ENCODE assay signal across 2 cellular contexts in genomic region chr9:6592231-6592630, GRCh38.
A peak's percentile ranks its signal among the peaks of the same experiment; 100 is the strongest.
TF ChIP-seq lines count a peak whose summit lies in the region.

No MANE protein-coding gene starts in this region.

TF ChIP-seq in HepG2, 621 proteins besides CTCF, POLR2A, EP300 and RAD21:
- TF ChIP-seq HNRNPH1 (optimal IDR thresholded peaks at IDR 0.05; ENCODE audit: low read depth, low read length) (no peak), NR2F2 (IDR thresholded peaks at IDR 0.05; ENCODE audit: borderline replicate concordance, low read depth) (peak; percentile 37; the same call in 1 of the 2 replicates), NR2F6 (IDR thresholded peaks at IDR 0.05) (peak; percentile 38; the same call in 1 of the 2 replicates), NR2F6 (CRISPR knock-in tag; IDR thresholded peaks at IDR 0.05) (no peak), SRF (IDR thresholded peaks at IDR 0.05; ENCODE audit: low read depth, low read length) (no peak), BRF2 (CRISPR knock-in tag; IDR thresholded peaks at IDR 0.05) (no peak), TEAD3 (CRISPR knock-in tag; optimal IDR thresholded peaks at IDR 0.05; ENCODE audit: borderline replicate concordance) (peak; percentile 54), ZBTB38 (CRISPR knock-in tag; IDR thresholded peaks at IDR 0.05) (no peak), ZNF225 (CRISPR knock-in tag; IDR thresholded peaks at IDR 0.05) (no peak), ZBTB1 (CRISPR knock-in tag; IDR thresholded peaks at IDR 0.05; ENCODE audit: borderline replicate concordance) (no peak), ZNF383 (CRISPR knock-in tag; IDR thresholded peaks at IDR 0.05; ENCODE audit: borderline replicate concordance) (no peak), ZBTB8A (CRISPR knock-in tag; IDR thresholded peaks at IDR 0.05; ENCODE audit: borderline replicate concordance, low read depth) (no peak), ZNF704 (CRISPR knock-in tag; IDR thresholded peaks at IDR 0.05; ENCODE audit: borderline replicate concordance) (no peak), HMG20A (CRISPR knock-in tag; IDR thresholded peaks at IDR 0.05; ENCODE audit: borderline replicate concordance) (peak; percentile 27; the same call in 1 of the 2 replicates), KAT8 (CRISPR knock-in tag; IDR thresholded peaks at IDR 0.05) (0 out of 2 replicates have a peak, but pooled peaks have one; percentile 19), ZNF224 (CRISPR knock-in tag; IDR thresholded peaks at IDR 0.05) (no peak), ZBTB43 (CRISPR knock-in tag; conservative IDR thresholded peaks at IDR 0.05) (no peak), NR2F1 (CRISPR knock-in tag; IDR thresholded peaks at IDR 0.05) (peak in 1 of 2 experiments; percentile 28; a peak in 1 of 4 replicates), GATAD2A (CRISPR knock-in tag; IDR thresholded peaks at IDR 0.05) (0 out of 2 replicates have a peak, but pooled peaks have one; percentile 20), GATA4 (IDR thresholded peaks at IDR 0.05; ENCODE audit: borderline replicate concordance, low read depth) (peak; percentile 25; the same call in 1 of the 2 replicates), BCL6 (CRISPR knock-in tag; IDR thresholded peaks at IDR 0.05) (no peak), ISX (CRISPR knock-in tag; conservative IDR thresholded peaks at IDR 0.05) (no peak)

TF ChIP-seq in HCT116, 20 proteins besides CTCF, POLR2A, EP300 and RAD21:
- TF ChIP-seq CEBPB (IDR thresholded peaks at IDR 0.05; ENCODE audit: low read depth) = no peak
- no peak for TF ChIP-seq EZH2 (IDR thresholded peaks at IDR 0.05)
- TF ChIP-seq ELF1 (IDR thresholded peaks at IDR 0.05; ENCODE audit: borderline replicate concordance, low read depth) = no peak
- TF ChIP-seq ZFX (IDR thresholded peaks at IDR 0.05) = no peak
- no peak for TF ChIP-seq MAX (IDR thresholded peaks at IDR 0.05)
- TF ChIP-seq ATF3 (IDR thresholded peaks at IDR 0.05) = no peak
- no peak for TF ChIP-seq ZBTB33 (IDR thresholded peaks at IDR 0.05; ENCODE audit: extremely low read depth, insufficient replicate concordance, low read length)
- TF ChIP-seq ZNF274 (IDR thresholded peaks at IDR 0.05; ENCODE audit: low read depth, low read length) = no peak
- no peak for TF ChIP-seq TCF7L2 (IDR thresholded peaks at IDR 0.05; ENCODE audit: borderline replicate concordance, extremely low read depth, insufficient read depth, insufficient read length)
- no peak for TF ChIP-seq FOSL1 (IDR thresholded peaks at IDR 0.05; ENCODE audit: low read depth)
- TF ChIP-seq YY1 (IDR thresholded peaks at IDR 0.05; ENCODE audit: extremely low read depth, insufficient replicate concordance, low read depth, low read length) = no peak
- no peak for TF ChIP-seq CBX3 (IDR thresholded peaks at IDR 0.05; ENCODE audit: low read depth)
- no peak for TF ChIP-seq EZH2phosphoT487 (IDR thresholded peaks at IDR 0.05; ENCODE audit: borderline replicate concordance)
- no peak for TF ChIP-seq REST (IDR thresholded peaks at IDR 0.05; ENCODE audit: low read depth)
